Comparison of ENCODE assay signal across 11 cellular contexts in the genomic region with DNA sequence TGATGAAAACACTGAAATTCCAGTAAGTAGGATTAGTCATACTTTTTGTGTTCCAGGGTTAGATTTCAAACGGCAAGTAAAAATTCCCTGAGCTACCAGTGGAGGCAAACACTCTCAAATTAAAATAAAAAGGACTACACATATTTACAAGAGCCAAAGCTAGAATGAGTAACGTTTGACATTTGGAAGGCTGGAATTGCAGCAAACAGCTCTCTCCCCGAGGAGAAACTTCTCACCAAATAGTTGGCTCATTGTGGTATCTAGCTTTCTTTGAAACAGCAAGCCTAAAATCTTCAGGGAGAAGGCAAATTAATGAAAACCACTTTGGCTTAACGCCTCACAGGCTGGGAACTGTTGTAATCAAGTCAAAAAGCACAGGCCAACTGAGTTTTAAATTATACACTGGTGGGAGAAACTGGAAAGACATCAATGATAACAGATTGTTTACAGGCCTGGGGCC.
DNase-seq lines count a peak whose midpoint lies in the region; ATAC-seq, FAIRE-seq and TF ChIP-seq lines count a peak whose summit lies in the region.
"Had no signal": no experiment of that assay in that cellular context is flagged by ENCODE, and none has a peak within 500 bp of the region (broad histone marks: within the 10 kb centered on the region; RNA-seq: fewer than 3 reads in every experiment).

No MANE protein-coding gene starts in this region.

- H3K9me3 Mint-ChIP-seq in astrocyte (ENCODE audit: unreplicated experiment) = no peaks in the 10 kb centered on the region
- H3K9me3 Mint-ChIP-seq in activated T-helper 17 cell treated with anti-CD3 and anti-CD28 coated beads, Interleukin-2, amount 50 U/mL, for 72 hours = no peaks in the 10 kb centered on the region
- H3K9me3 Mint-ChIP-seq: memory B cell had no signal

- ATAC-seq in heart right ventricle = peak; percentile 62 to 90 (median 84)
- ATAC-seq in activated T-helper 17 cell treated with anti-CD3 and anti-CD28 coated beads, Interleukin-2, amount 50 U/mL, for 72 hours (replicated peaks) = no peak
- ATAC-seq in GM19324 (IDR thresholded peaks at IDR 0.05; ENCODE audit: low FRiP score, unreplicated experiment) = no peak
- no peak for ATAC-seq in HG02840 (IDR thresholded peaks at IDR 0.05; ENCODE audit: low FRiP score, unreplicated experiment)

- intact Hi-C loops in heart right ventricle (cut with DNase I) = no loop called here
- intact Hi-C loops in sigmoid colon (cut with DNase I) = loop anchor here (5.0 kb wide), 1 partner anchor 670 kb away; no protein-coding TSS in a partner anchor

- TF ChIP-seq POLR2A in sigmoid colon (IDR thresholded peaks at IDR 0.05) = no peak

- no peak for TF ChIP-seq EP300 in sigmoid colon (IDR thresholded peaks at IDR 0.05)

- no peak overlapping the region for H3K4me3 Mint-ChIP-seq in astrocyte (ENCODE audit: unreplicated experiment)
- H3K4me3 Mint-ChIP-seq in activated T-helper 17 cell treated with anti-CD3 and anti-CD28 coated beads, Interleukin-2, amount 50 U/mL, for 72 hours = no peak overlapping the region
- H3K4me3 Mint-ChIP-seq: memory B cell had no signal

- TF ChIP-seq CTCF in astrocyte (IDR thresholded peaks at IDR 0.05; ENCODE audit: insufficient read depth, low read depth, low read length) = peak; percentile 29
- peak in 5 of 9 donors; percentile 12 to 30 (median 24) for TF ChIP-seq CTCF in heart right ventricle (IDR thresholded peaks at IDR 0.05)
- no peak for TF ChIP-seq CTCF in sigmoid colon (IDR thresholded peaks at IDR 0.05)

- peak overlapping the region; percentile 55 for H2AFZ ChIP-seq in astrocyte (ENCODE audit: low read depth, low read length)

- 55 to 66% methylated on average over 4 of the region's 4 CpGs for WGBS in heart right ventricle, 2 donors
- WGBS in sigmoid colon, 2 donors = 73 to 81% methylated on average over 4 of the region's 4 CpGs

- H3K36me3 Mint-ChIP-seq in astrocyte (ENCODE audit: low read depth, unreplicated experiment) = no peaks in the 10 kb centered on the region
- no peaks in the 10 kb centered on the region for H3K36me3 Mint-ChIP-seq in activated T-helper 17 cell treated with anti-CD3 and anti-CD28 coated beads, Interleukin-2, amount 50 U/mL, for 72 hours (ENCODE audit: low read depth)
- H3K36me3 Mint-ChIP-seq: memory B cell had no signal

- FAIRE-seq in astrocyte (lab: Jason Lieb, UNC) = peak; percentile 92

- H3K27ac Mint-ChIP-seq in astrocyte (ENCODE audit: unreplicated experiment) = peak overlapping the region; percentile 76
- no peak overlapping the region for H3K27ac Mint-ChIP-seq in activated T-helper 17 cell treated with anti-CD3 and anti-CD28 coated beads, Interleukin-2, amount 50 U/mL, for 72 hours
- H3K27ac Mint-ChIP-seq: memory B cell had no signal

- peak; percentile 80 for DNase-seq in EL
- peak; percentile 91 for DNase-seq in astrocyte (ENCODE audit: low read depth)
- DNase-seq in heart right ventricle = peak in 1 of 2 donors; percentile 52
- DNase-seq in sigmoid colon = peak; percentile 69
- DNase-seq in NCI-H1436 (lab: John Stamatoyannopoulos, UW) = no peak
- DNase-seq: DMS79, NCI-H2081 treated with DMSO at 0.1 percent for 48 hours had no signal

- no peaks in the 10 kb centered on the region for H3K27me3 Mint-ChIP-seq in astrocyte (ENCODE audit: low read depth, unreplicated experiment)
- no peaks in the 10 kb centered on the region for H3K27me3 Mint-ChIP-seq in activated T-helper 17 cell treated with anti-CD3 and anti-CD28 coated beads, Interleukin-2, amount 50 U/mL, for 72 hours

- H3K36me3 ChIP-seq in astrocyte (ENCODE audit: insufficient read depth, low read length) = no peaks in the 10 kb centered on the region
- no peaks in the 10 kb centered on the region for H3K36me3 ChIP-seq in heart right ventricle
- H3K36me3 ChIP-seq in sigmoid colon = no peaks in the 10 kb centered on the region

- H3K4me1 Mint-ChIP-seq in astrocyte (ENCODE audit: low read depth, unreplicated experiment) = peaks cover 30% of the 10 kb centered on the region
- no peaks in the 10 kb centered on the region for H3K4me1 Mint-ChIP-seq in activated T-helper 17 cell treated with anti-CD3 and anti-CD28 coated beads, Interleukin-2, amount 50 U/mL, for 72 hours

- peak overlapping the region; percentile 42 for H3K4me2 ChIP-seq in astrocyte (ENCODE audit: low read length)

- H3K9me3 ChIP-seq in astrocyte (ENCODE audit: insufficient read depth, low read depth, low read length) = no peaks in the 10 kb centered on the region
- no peaks in the 10 kb centered on the region for H3K9me3 ChIP-seq in heart right ventricle
- H3K9me3 ChIP-seq in sigmoid colon = no peaks in the 10 kb centered on the region

- H3K9ac ChIP-seq in astrocyte (ENCODE audit: low read length) = peak overlapping the region; percentile 34

- peaks cover 11% of the 10 kb centered on the region for H3K4me1 ChIP-seq in astrocyte (ENCODE audit: insufficient read depth, low read length)
- H3K4me1 ChIP-seq in heart right ventricle = peaks cover 0 to 14% (median 4%) of the 10 kb centered on the region in 9 donors
- peaks cover 0 to 22% (median 11%) of the 10 kb centered on the region in 4 donors for H3K4me1 ChIP-seq in sigmoid colon

- H3K27me3 ChIP-seq in astrocyte (ENCODE audit: insufficient read depth, low read length) (no peaks in the 10 kb centered on the region), heart right ventricle (no peaks in the 10 kb centered on the region), sigmoid colon (no peaks in the 10 kb centered on the region)

- H4K20me1 ChIP-seq in astrocyte (ENCODE audit: insufficient read depth, low read length) = no peaks in the 10 kb centered on the region

- peak overlapping the region; percentile 47 for H3K27ac ChIP-seq in astrocyte (ENCODE audit: low read depth, low read length)
- peak overlapping the region in 6 of 10 donors; percentile 9 to 61 (median 22) for H3K27ac ChIP-seq in heart right ventricle
- H3K27ac ChIP-seq in sigmoid colon = peak overlapping the region; percentile 23 to 52 (median 50)

- no peaks in the 10 kb centered on the region for H3K79me2 ChIP-seq in astrocyte (ENCODE audit: insufficient read depth, low read length)

- no peak overlapping the region for H3K4me3 ChIP-seq in astrocyte (ENCODE audit: insufficient read depth, low read depth, low read length)
- H3K4me3 ChIP-seq in heart right ventricle = no peak overlapping the region
- no peak overlapping the region for H3K4me3 ChIP-seq in sigmoid colon

Comparison
In these comparisons a context has a peak if more than half of its experiments do, and no peak if none do; other contexts are left out.
1. CTCF ChIP-seq: peak in astrocyte (single experiment) and heart right ventricle (5 of 9); none in sigmoid colon (0 of 4).
2. ATAC-seq: peak in heart right ventricle (8 of 8); none in activated T-helper 17 cell treated with anti-CD3 and anti-CD28 coated beads, Interleukin-2, amount 50 U/mL, for 72 hours (single experiment), GM19324 (single experiment) and HG02840 (single experiment).
3. Peak in every context shown above with its lines, with median percentiles within 50 percentile points of each other: H3K27ac ChIP-seq.